1 cellular context compared by ENCODE assay signal in the genomic region with DNA sequence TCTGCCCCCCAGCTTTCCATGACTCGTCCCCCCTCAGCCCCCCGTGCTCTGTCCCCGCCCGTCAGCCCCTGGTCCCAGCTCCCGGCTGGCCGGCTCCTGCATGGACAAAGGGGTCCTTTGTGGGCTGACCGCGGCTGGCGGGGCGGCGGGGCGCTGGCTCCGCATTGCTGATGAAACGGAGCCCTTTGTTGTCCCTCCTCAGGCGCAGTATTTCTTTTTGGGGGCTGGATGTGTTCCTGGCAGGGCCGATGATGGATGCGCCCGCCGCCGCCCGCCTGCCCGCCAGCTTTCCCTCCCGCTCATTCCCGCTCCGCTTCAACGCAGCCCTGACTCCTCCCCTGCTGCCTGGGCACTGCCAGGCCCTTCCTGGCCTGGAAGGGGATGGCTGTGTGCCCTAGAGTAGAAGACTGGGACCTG.
TF ChIP-seq lines count a peak whose summit lies in the region.

No MANE protein-coding gene starts in this region.

TF ChIP-seq in GM23338, 12 proteins besides CTCF, POLR2A, EP300 and RAD21 (continued from another document):
- TF ChIP-seq, protein P1, sequence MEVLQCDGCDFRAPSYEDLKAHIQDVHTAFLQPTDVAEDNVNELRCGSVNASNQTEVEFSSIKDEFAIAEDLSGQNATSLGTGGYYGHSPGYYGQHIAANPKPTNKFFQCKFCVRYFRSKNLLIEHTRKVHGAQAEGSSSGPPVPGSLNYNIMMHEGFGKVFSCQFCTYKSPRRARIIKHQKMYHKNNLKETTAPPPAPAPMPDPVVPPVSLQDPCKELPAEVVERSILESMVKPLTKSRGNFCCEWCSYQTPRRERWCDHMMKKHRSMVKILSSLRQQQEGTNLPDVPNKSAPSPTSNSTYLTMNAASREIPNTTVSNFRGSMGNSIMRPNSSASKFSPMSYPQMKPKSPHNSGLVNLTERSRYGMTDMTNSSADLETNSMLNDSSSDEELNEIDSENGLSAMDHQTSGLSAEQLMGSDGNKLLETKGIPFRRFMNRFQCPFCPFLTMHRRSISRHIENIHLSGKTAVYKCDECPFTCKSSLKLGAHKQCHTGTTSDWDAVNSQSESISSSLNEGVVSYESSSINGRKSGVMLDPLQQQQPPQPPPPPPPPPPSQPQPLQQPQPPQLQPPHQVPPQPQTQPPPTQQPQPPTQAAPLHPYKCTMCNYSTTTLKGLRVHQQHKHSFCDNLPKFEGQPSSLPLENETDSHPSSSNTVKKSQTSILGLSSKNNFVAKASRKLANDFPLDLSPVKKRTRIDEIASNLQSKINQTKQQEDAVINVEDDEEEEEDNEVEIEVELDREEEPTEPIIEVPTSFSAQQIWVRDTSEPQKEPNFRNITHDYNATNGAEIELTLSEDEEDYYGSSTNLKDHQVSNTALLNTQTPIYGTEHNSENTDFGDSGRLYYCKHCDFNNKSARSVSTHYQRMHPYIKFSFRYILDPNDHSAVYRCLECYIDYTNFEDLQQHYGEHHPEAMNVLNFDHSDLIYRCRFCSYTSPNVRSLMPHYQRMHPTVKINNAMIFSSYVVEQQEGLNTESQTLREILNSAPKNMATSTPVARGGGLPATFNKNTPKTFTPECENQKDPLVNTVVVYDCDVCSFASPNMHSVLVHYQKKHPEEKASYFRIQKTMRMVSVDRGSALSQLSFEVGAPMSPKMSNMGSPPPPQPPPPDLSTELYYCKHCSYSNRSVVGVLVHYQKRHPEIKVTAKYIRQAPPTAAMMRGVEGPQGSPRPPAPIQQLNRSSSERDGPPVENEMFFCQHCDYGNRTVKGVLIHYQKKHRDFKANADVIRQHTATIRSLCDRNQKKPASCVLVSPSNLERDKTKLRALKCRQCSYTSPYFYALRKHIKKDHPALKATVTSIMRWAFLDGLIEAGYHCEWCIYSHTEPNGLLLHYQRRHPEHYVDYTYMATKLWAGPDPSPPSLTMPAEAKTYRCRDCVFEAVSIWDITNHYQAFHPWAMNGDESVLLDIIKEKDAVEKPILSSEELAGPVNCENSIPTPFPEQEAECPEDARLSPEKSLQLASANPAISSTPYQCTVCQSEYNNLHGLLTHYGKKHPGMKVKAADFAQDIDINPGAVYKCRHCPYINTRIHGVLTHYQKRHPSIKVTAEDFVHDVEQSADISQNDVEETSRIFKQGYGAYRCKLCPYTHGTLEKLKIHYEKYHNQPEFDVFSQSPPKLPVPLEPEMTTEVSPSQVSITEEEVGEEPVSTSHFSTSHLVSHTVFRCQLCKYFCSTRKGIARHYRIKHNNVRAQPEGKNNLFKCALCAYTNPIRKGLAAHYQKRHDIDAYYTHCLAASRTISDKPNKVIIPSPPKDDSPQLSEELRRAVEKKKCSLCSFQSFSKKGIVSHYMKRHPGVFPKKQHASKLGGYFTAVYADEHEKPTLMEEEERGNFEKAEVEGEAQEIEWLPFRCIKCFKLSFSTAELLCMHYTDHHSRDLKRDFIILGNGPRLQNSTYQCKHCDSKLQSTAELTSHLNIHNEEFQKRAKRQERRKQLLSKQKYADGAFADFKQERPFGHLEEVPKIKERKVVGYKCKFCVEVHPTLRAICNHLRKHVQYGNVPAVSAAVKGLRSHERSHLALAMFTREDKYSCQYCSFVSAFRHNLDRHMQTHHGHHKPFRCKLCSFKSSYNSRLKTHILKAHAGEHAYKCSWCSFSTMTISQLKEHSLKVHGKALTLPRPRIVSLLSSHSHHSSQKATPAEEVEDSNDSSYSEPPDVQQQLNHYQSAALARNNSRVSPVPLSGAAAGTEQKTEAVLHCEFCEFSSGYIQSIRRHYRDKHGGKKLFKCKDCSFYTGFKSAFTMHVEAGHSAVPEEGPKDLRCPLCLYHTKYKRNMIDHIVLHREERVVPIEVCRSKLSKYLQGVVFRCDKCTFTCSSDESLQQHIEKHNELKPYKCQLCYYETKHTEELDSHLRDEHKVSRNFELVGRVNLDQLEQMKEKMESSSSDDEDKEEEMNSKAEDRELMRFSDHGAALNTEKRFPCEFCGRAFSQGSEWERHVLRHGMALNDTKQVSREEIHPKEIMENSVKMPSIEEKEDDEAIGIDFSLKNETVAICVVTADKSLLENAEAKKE (CRISPR knock-in tag; IDR thresholded peaks at IDR 0.05): no peak
- TF ChIP-seq STAT1 (IDR thresholded peaks at IDR 0.05; ENCODE audit: unreplicated experiment): no peak
- TF ChIP-seq POLR2AphosphoS5 (IDR thresholded peaks at IDR 0.05; ENCODE audit: low read depth): no peak
- TF ChIP-seq ZNF114 (CRISPR knock-in tag; IDR thresholded peaks at IDR 0.05): no peak
- TF ChIP-seq, protein P2, sequence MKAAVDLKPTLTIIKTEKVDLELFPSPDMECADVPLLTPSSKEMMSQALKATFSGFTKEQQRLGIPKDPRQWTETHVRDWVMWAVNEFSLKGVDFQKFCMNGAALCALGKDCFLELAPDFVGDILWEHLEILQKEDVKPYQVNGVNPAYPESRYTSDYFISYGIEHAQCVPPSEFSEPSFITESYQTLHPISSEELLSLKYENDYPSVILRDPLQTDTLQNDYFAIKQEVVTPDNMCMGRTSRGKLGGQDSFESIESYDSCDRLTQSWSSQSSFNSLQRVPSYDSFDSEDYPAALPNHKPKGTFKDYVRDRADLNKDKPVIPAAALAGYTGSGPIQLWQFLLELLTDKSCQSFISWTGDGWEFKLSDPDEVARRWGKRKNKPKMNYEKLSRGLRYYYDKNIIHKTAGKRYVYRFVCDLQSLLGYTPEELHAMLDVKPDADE (IDR thresholded peaks at IDR 0.05): no peak
